Comparison of ENCODE assay signal across 1 cellular context in genomic region chr1:110034451-110035235, GRCh38.
TF ChIP-seq lines count a peak whose summit lies in the region.

A gene with protein sequence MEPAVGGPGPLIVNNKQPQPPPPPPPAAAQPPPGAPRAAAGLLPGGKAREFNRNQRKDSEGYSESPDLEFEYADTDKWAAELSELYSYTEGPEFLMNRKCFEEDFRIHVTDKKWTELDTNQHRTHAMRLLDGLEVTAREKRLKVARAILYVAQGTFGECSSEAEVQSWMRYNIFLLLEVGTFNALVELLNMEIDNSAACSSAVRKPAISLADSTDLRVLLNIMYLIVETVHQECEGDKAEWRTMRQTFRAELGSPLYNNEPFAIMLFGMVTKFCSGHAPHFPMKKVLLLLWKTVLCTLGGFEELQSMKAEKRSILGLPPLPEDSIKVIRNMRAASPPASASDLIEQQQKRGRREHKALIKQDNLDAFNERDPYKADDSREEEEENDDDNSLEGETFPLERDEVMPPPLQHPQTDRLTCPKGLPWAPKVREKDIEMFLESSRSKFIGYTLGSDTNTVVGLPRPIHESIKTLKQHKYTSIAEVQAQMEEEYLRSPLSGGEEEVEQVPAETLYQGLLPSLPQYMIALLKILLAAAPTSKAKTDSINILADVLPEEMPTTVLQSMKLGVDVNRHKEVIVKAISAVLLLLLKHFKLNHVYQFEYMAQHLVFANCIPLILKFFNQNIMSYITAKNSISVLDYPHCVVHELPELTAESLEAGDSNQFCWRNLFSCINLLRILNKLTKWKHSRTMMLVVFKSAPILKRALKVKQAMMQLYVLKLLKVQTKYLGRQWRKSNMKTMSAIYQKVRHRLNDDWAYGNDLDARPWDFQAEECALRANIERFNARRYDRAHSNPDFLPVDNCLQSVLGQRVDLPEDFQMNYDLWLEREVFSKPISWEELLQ (plus strand): TSS chr1:110034624. CDS start chr1:110034638, 14 bp downstream.

TF ChIP-seq in HEK293, 187 proteins besides CTCF, POLR2A, EP300 and RAD21 (continued from another document):
- TF ChIP-seq KLF17 (tag by site-specific recombination; IDR thresholded peaks at IDR 0.05) (peak; percentile 33; the same call in 1 of the 2 replicates), ZNF521 (tag by site-specific recombination; IDR thresholded peaks at IDR 0.05) (no peak), ZNF350 (tag by site-specific recombination; IDR thresholded peaks at IDR 0.05) (no peak), ZNF658 (tag by site-specific recombination; IDR thresholded peaks at IDR 0.05) (no peak), ZNF548 (tag by site-specific recombination; IDR thresholded peaks at IDR 0.05) (no peak), OSR2 (tag by site-specific recombination; IDR thresholded peaks at IDR 0.05) (no peak), ZNF221 (tag by site-specific recombination; IDR thresholded peaks at IDR 0.05; ENCODE audit: borderline replicate concordance) (no peak), GLIS1 (tag by site-specific recombination; IDR thresholded peaks at IDR 0.05) (peak; percentile 66), ZNF433 (tag by site-specific recombination; IDR thresholded peaks at IDR 0.05; ENCODE audit: low read depth) (no peak), ZBTB8A (tag by site-specific recombination; IDR thresholded peaks at IDR 0.05) (peak; percentile 40; the same call in 1 of the 2 replicates), ZNF843 (tag by site-specific recombination; IDR thresholded peaks at IDR 0.05) (no peak), SETDB1 (IDR thresholded peaks at IDR 0.05; ENCODE audit: insufficient read length, low read length) (no peak), IKZF3 (tag by site-specific recombination; IDR thresholded peaks at IDR 0.05) (0 out of 2 replicates have a peak, but pooled peaks have one; percentile 8), ZNF610 (tag by site-specific recombination; IDR thresholded peaks at IDR 0.05; ENCODE audit: borderline replicate concordance) (no peak), ZIC2 (tag by site-specific recombination; IDR thresholded peaks at IDR 0.05) (peak; percentile 74), ZBTB1 (tag by site-specific recombination; IDR thresholded peaks at IDR 0.05) (no peak), ZNF10 (tag by site-specific recombination; IDR thresholded peaks at IDR 0.05) (no peak; the same call in 1 of the 2 replicates), ZNF654 (tag by site-specific recombination; IDR thresholded peaks at IDR 0.05; ENCODE audit: low read depth) (no peak), YY1 (tag by site-specific recombination; IDR thresholded peaks at IDR 0.05) (peak; percentile 99), ZNF571 (tag by site-specific recombination; IDR thresholded peaks at IDR 0.05) (no peak), ZNF324 (tag by site-specific recombination; IDR thresholded peaks at IDR 0.05) (no peak), ZNF510 (tag by site-specific recombination; IDR thresholded peaks at IDR 0.05; ENCODE audit: insufficient replicate concordance) (no peak), ZNF596 (tag by site-specific recombination; IDR thresholded peaks at IDR 0.05) (0 out of 2 replicates have a peak, but pooled peaks have one; percentile 6), KLF1 (tag by site-specific recombination; IDR thresholded peaks at IDR 0.05) (no peak), GLI2 (tag by site-specific recombination; IDR thresholded peaks at IDR 0.05; ENCODE audit: borderline replicate concordance, low read depth) (no peak), SCRT1 (tag by site-specific recombination; IDR thresholded peaks at IDR 0.05; ENCODE audit: borderline replicate concordance) (no peak; the same call in 1 of the 2 replicates), YY2 (tag by site-specific recombination; IDR thresholded peaks at IDR 0.05) (peak; percentile 98), ZNF2 (tag by site-specific recombination; IDR thresholded peaks at IDR 0.05) (0 out of 2 replicates have a peak, but pooled peaks have one; percentile 17)
- TF ChIP-seq, protein P1, sequence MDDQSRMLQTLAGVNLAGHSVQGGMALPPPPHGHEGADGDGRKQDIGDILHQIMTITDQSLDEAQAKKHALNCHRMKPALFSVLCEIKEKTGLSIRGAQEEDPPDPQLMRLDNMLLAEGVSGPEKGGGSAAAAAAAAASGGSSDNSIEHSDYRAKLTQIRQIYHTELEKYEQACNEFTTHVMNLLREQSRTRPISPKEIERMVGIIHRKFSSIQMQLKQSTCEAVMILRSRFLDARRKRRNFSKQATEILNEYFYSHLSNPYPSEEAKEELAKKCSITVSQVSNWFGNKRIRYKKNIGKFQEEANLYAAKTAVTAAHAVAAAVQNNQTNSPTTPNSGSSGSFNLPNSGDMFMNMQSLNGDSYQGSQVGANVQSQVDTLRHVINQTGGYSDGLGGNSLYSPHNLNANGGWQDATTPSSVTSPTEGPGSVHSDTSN (CRISPR knock-in tag; IDR thresholded peaks at IDR 0.05) = no peak
- TF ChIP-seq, protein P2, sequence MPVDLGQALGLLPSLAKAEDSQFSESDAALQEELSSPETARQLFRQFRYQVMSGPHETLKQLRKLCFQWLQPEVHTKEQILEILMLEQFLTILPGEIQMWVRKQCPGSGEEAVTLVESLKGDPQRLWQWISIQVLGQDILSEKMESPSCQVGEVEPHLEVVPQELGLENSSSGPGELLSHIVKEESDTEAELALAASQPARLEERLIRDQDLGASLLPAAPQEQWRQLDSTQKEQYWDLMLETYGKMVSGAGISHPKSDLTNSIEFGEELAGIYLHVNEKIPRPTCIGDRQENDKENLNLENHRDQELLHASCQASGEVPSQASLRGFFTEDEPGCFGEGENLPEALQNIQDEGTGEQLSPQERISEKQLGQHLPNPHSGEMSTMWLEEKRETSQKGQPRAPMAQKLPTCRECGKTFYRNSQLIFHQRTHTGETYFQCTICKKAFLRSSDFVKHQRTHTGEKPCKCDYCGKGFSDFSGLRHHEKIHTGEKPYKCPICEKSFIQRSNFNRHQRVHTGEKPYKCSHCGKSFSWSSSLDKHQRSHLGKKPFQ (tag by site-specific recombination; IDR thresholded peaks at IDR 0.05) = no peak
- TF ChIP-seq, protein P3, sequence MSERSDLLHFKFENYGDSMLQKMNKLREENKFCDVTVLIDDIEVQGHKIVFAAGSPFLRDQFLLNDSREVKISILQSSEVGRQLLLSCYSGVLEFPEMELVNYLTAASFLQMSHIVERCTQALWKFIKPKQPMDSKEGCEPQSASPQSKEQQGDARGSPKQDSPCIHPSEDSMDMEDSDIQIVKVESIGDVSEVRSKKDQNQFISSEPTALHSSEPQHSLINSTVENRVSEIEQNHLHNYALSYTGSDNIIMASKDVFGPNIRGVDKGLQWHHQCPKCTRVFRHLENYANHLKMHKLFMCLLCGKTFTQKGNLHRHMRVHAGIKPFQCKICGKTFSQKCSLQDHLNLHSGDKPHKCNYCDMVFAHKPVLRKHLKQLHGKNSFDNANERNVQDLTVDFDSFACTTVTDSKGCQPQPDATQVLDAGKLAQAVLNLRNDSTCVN (tag by site-specific recombination; optimal IDR thresholded peaks at IDR 0.05) = peak; percentile 55
- TF ChIP-seq, protein P4, sequence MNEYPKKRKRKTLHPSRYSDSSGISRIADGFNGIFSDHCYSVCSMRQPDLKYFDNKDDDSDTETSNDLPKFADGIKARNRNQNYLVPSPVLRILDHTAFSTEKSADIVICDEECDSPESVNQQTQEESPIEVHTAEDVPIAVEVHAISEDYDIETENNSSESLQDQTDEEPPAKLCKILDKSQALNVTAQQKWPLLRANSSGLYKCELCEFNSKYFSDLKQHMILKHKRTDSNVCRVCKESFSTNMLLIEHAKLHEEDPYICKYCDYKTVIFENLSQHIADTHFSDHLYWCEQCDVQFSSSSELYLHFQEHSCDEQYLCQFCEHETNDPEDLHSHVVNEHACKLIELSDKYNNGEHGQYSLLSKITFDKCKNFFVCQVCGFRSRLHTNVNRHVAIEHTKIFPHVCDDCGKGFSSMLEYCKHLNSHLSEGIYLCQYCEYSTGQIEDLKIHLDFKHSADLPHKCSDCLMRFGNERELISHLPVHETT (tag by site-specific recombination; IDR thresholded peaks at IDR 0.05) = 0 out of 2 replicates have a peak, but pooled peaks have one; percentile 63
